ENCODE assay signal across 12 cellular contexts in genomic region chr3:170634663-170635096, GRCh38. TPM values are rescaled to one million over a fixed set of nuclear protein-coding genes. Genes with fewer than 3 reads are reported as not detected.
DNase-seq lines count a peak whose midpoint lies in the region; ATAC-seq lines count a peak whose summit lies in the region.
"Had no signal": no experiment of that assay in that cellular context is flagged by ENCODE, and none has a peak within 500 bp of the region (broad histone marks: within the 10 kb centered on the region; RNA-seq: fewer than 3 reads in every experiment).

No MANE protein-coding gene starts in this region.

- DNase-seq in activated T-cell treated with anti-CD3 and anti-CD28 coated beads, Interleukin-2, amount 50 U/mL, for 72 hours = peak in 1 of 2 donors; percentile 4
- DNase-seq in activated T-cell treated with anti-CD3 and anti-CD28 coated beads, Interleukin-2, amount 50 U/mL, for 24 hours = no peak
- DNase-seq in cortex of kidney (lab: John Stamatoyannopoulos, UW) (no peak), DMS 273 (lab: John Stamatoyannopoulos, UW; ENCODE audit: unreplicated experiment) (no peak)
- no peak for DNase-seq in stimulated activated CD4-positive, alpha-beta T cell treated with anti-CD3 and anti-CD28 coated beads, Interleukin-15, amount 100 ng/mL, for 24 hours
- DNase-seq: hippocampal formation had no signal

- H3K4me1 Mint-ChIP-seq in activated T-cell treated with anti-CD3 and anti-CD28 coated beads, Interleukin-2, amount 50 U/mL, for 72 hours (ENCODE audit: low read depth) = no peaks in the 10 kb centered on the region
- H3K4me1 Mint-ChIP-seq in activated T-cell treated with anti-CD3 and anti-CD28 coated beads, Interleukin-2, amount 50 U/mL, for 24 hours (ENCODE audit: low read depth) = peaks cover 3% of the 10 kb centered on the region

- no peak overlapping the region for H3K27ac Mint-ChIP-seq in activated T-cell treated with anti-CD3 and anti-CD28 coated beads, Interleukin-2, amount 50 U/mL, for 72 hours
- H3K27ac Mint-ChIP-seq in activated T-cell treated with anti-CD3 and anti-CD28 coated beads, Interleukin-2, amount 50 U/mL, for 24 hours = no peak overlapping the region
- H3K27ac Mint-ChIP-seq: IgD-negative memory B cell, nephron had no signal

- peaks cover 26% of the 10 kb centered on the region for H3K27me3 Mint-ChIP-seq in activated T-cell treated with anti-CD3 and anti-CD28 coated beads, Interleukin-2, amount 50 U/mL, for 72 hours (ENCODE audit: low read depth)
- peaks cover 30% of the 10 kb centered on the region for H3K27me3 Mint-ChIP-seq in activated T-cell treated with anti-CD3 and anti-CD28 coated beads, Interleukin-2, amount 50 U/mL, for 24 hours

- peak overlapping the region; percentile 4 for H3K27ac ChIP-seq in temporal lobe (ENCODE audit: low read depth, low read length)
- H3K27ac ChIP-seq: coronary artery had no signal

- no peaks in the 10 kb centered on the region for H3K9me3 Mint-ChIP-seq in activated T-cell treated with anti-CD3 and anti-CD28 coated beads, Interleukin-2, amount 50 U/mL, for 72 hours
- no peaks in the 10 kb centered on the region for H3K9me3 Mint-ChIP-seq in activated T-cell treated with anti-CD3 and anti-CD28 coated beads, Interleukin-2, amount 50 U/mL, for 24 hours
- H3K9me3 Mint-ChIP-seq: nephron had no signal

- ATAC-seq in activated T-cell treated with anti-CD3 and anti-CD28 coated beads, Interleukin-2, amount 50 U/mL, for 72 hours (replicated peaks in 1 of 2) = peak; percentile 53 to 72
- peak; percentile 70 for ATAC-seq in HG02571 (IDR thresholded peaks at IDR 0.05; ENCODE audit: unreplicated experiment)
- peak; percentile 72 for ATAC-seq in HG03439 (IDR thresholded peaks at IDR 0.05; ENCODE audit: unreplicated experiment)

- H3K36me3 Mint-ChIP-seq in activated T-cell treated with anti-CD3 and anti-CD28 coated beads, Interleukin-2, amount 50 U/mL, for 72 hours (ENCODE audit: insufficient read depth in 2 of 2) = no peaks in the 10 kb centered on the region
- no peaks in the 10 kb centered on the region for H3K36me3 Mint-ChIP-seq in activated T-cell treated with anti-CD3 and anti-CD28 coated beads, Interleukin-2, amount 50 U/mL, for 24 hours (ENCODE audit: low read depth)
- H3K36me3 Mint-ChIP-seq: IgD-negative memory B cell had no signal

- no peak overlapping the region for H3K4me3 Mint-ChIP-seq in activated T-cell treated with anti-CD3 and anti-CD28 coated beads, Interleukin-2, amount 50 U/mL, for 72 hours
- H3K4me3 Mint-ChIP-seq in activated T-cell treated with anti-CD3 and anti-CD28 coated beads, Interleukin-2, amount 50 U/mL, for 24 hours = no peak overlapping the region
- H3K4me3 Mint-ChIP-seq: IgD-negative memory B cell, nephron had no signal

RNA-seq across cellular contexts. Expression of gene SLC7A14, which starts 48.8 kb away (rescaled TPM):
- total RNA-seq in activated T-cell treated with anti-CD3 and anti-CD28 coated beads, Interleukin-2, amount 50 U/mL, for 72 hours = not detected
- total RNA-seq in temporal lobe = 5.2 TPM
